5 cellular contexts compared by ENCODE assay signal in the genomic region with DNA sequence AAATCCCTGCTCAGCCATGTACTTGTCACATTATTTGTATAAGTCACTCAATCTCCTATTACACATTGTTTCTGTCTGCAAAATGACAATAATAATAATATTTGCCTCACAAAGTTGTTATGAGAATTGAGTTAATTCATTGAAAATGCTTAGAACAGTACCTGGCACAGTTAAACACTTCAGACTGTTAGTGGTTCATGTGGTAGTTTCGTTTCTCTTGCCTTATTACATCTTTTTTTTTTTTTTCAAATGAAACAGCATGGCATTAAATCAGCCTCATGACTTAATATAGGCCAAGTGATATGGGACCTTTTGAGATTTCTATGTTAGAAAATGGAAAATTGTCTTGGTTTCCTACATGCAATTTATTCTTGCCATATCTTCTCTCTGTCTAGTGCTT.
"Had no signal": no experiment of that assay in that cellular context is flagged by ENCODE, and none has a peak within 500 bp of the region (broad histone marks: within the 10 kb centered on the region; RNA-seq: fewer than 3 reads in every experiment).

No MANE protein-coding gene starts in this region.

- H3K4me2 ChIP-seq: GM23338 had no signal

- DNase-seq: H9, HCEC 1CT, IMR-90 had no signal

- H3K27ac Mint-ChIP-seq: GM23338, H9 had no signal

- H3K9me3 Mint-ChIP-seq: GM23338, H9 had no signal

- ATAC-seq: GM23338, K562 had no signal

- H3K4me3 Mint-ChIP-seq: GM23338, H9 had no signal

- H3K4me3 ChIP-seq: GM23338, K562 had no signal
